Comparison of ENCODE assay signal across 15 cellular contexts in genomic region chr12:30345735-30346445, GRCh38.
A peak's percentile ranks its signal among the peaks of the same experiment; 100 is the strongest.
DNase-seq lines count a peak whose midpoint lies in the region; ATAC-seq, FAIRE-seq and TF ChIP-seq lines count a peak whose summit lies in the region.
"Had no signal": no experiment of that assay in that cellular context is flagged by ENCODE, and none has a peak within 500 bp of the region (broad histone marks: within the 10 kb centered on the region; RNA-seq: fewer than 3 reads in every experiment).

No MANE protein-coding gene starts in this region.

- no peak overlapping the region for H3K4me3 Mint-ChIP-seq in T-cell
- no peak overlapping the region for H3K4me3 Mint-ChIP-seq in activated naive CD8-positive, alpha-beta T cell treated with anti-CD3 and anti-CD28 coated beads for 36 hours
- no peak overlapping the region for H3K4me3 Mint-ChIP-seq in activated T-helper 1 cell treated with anti-CD3 and anti-CD28 coated beads, Interleukin-12 subunit alpha, Interleukin-12 subunit beta, Interleukin-2, Interleukin-4 antibody, amounts not matched to agents 30 ng/mL and 10 ng/mL and 1 ng/mL, durations not matched to agents 14 hours and 24 hours and 36 hours
- H3K4me3 Mint-ChIP-seq: B cell; CD4-positive, alpha-beta T cell had no signal

- FAIRE-seq in pancreas (lab: Jason Lieb, UNC), result no peak
- FAIRE-seq: A204.1 had no signal

- H3K27me3 Mint-ChIP-seq in T-cell, result no peaks in the 10 kb centered on the region
- no peaks in the 10 kb centered on the region for H3K27me3 Mint-ChIP-seq in activated naive CD8-positive, alpha-beta T cell treated with anti-CD3 and anti-CD28 coated beads for 36 hours
- no peaks in the 10 kb centered on the region for H3K27me3 Mint-ChIP-seq in activated T-helper 1 cell treated with anti-CD3 and anti-CD28 coated beads, Interleukin-12 subunit alpha, Interleukin-12 subunit beta, Interleukin-2, Interleukin-4 antibody, amounts not matched to agents 30 ng/mL and 10 ng/mL and 1 ng/mL, durations not matched to agents 14 hours and 24 hours and 36 hours (ENCODE audit: insufficient read depth)
- H3K27me3 Mint-ChIP-seq: B cell; CD4-positive, alpha-beta T cell had no signal

- no peak overlapping the region for H3K27ac Mint-ChIP-seq in T-cell
- H3K27ac Mint-ChIP-seq in activated naive CD8-positive, alpha-beta T cell treated with anti-CD3 and anti-CD28 coated beads for 36 hours, result no peak overlapping the region
- H3K27ac Mint-ChIP-seq in activated T-helper 1 cell treated with anti-CD3 and anti-CD28 coated beads, Interleukin-12 subunit alpha, Interleukin-12 subunit beta, Interleukin-2, Interleukin-4 antibody, amounts not matched to agents 30 ng/mL and 10 ng/mL and 1 ng/mL, durations not matched to agents 14 hours and 24 hours and 36 hours, result no peak overlapping the region
- H3K27ac Mint-ChIP-seq: B cell; CD4-positive, alpha-beta T cell had no signal

- H3K36me3 ChIP-seq in heart left ventricle, result no peaks in the 10 kb centered on the region
- H3K36me3 ChIP-seq in right atrium auricular region, result no peaks in the 10 kb centered on the region
- H3K36me3 ChIP-seq in pancreas, result no peaks in the 10 kb centered on the region

- DNase-seq in A172 (ENCODE audit: low spot score), result peak; percentile 13
- DNase-seq in LHCN-M2 (ENCODE audit: low read depth), result peak; percentile 37
- DNase-seq in heart left ventricle, result no peak
- DNase-seq in right atrium auricular region (ENCODE audit: low spot score), result no peak
- DNase-seq in T-cell, result no peak
- no peak for DNase-seq in activated naive CD8-positive, alpha-beta T cell treated with anti-CD3 and anti-CD28 coated beads for 36 hours
- no peak for DNase-seq in pancreas
- DNase-seq in activated T-helper 1 cell treated with anti-CD3 and anti-CD28 coated beads, Interleukin-12 subunit alpha, Interleukin-12 subunit beta, Interleukin-2, Interleukin-4 antibody, amounts not matched to agents 30 ng/mL and 10 ng/mL and 1 ng/mL, durations not matched to agents 14 hours and 24 hours and 36 hours (ENCODE audit: low spot score), result no peak
- DNase-seq: C1 segment of cervical spinal cord; Calu3; CD4-positive, alpha-beta T cell; DMS 273 treated with DMSO at 0.1 percent for 48 hours; H7 had no signal

- CTCF ChIA-PET in T-cell (lab: Charles Lee), result no interaction called here

- H3K4me1 ChIP-seq in heart left ventricle (peaks cover 0 to 11% (median 0%) of the 10 kb centered on the region in 12 donors), right atrium auricular region (peaks cover 0 to 7% of the 10 kb centered on the region in 2 donors), pancreas (no peaks in the 10 kb centered on the region)

- peak; percentile 96 to 100 (median 96) for ATAC-seq in heart left ventricle
- no peak for ATAC-seq in T-cell (replicated peaks in 1 of 4)
- no peak for ATAC-seq in pancreas

- peaks cover 13 to 34% (median 19%) of the 10 kb centered on the region in 3 donors for H3K9me3 Mint-ChIP-seq in T-cell
- H3K9me3 Mint-ChIP-seq in activated naive CD8-positive, alpha-beta T cell treated with anti-CD3 and anti-CD28 coated beads for 36 hours, result no peaks in the 10 kb centered on the region
- H3K9me3 Mint-ChIP-seq in activated T-helper 1 cell treated with anti-CD3 and anti-CD28 coated beads, Interleukin-12 subunit alpha, Interleukin-12 subunit beta, Interleukin-2, Interleukin-4 antibody, amounts not matched to agents 30 ng/mL and 10 ng/mL and 1 ng/mL, durations not matched to agents 14 hours and 24 hours and 36 hours, result peaks cover 6% of the 10 kb centered on the region

- TF ChIP-seq CTCF in heart left ventricle (IDR thresholded peaks at IDR 0.05) (no peak), right atrium auricular region (IDR thresholded peaks at IDR 0.05) (no peak), pancreas (IDR thresholded peaks at IDR 0.05) (no peak)

- POLR2A ChIA-PET in T-cell (lab: Charles Lee), result no interaction called here

- H3K9me3 ChIP-seq in heart left ventricle (peaks cover 0 to 22% (median 0%) of the 10 kb centered on the region in 12 donors), right atrium auricular region (peaks cover 0 to 17% of the 10 kb centered on the region in 2 donors), pancreas (no peaks in the 10 kb centered on the region)

- H3K4me3 ChIP-seq in heart left ventricle (peak overlapping the region in 1 of 12 donors; percentile 3), right atrium auricular region (no peak overlapping the region), pancreas (no peak overlapping the region)

- no peaks in the 10 kb centered on the region for H3K4me1 Mint-ChIP-seq in T-cell
- no peaks in the 10 kb centered on the region for H3K4me1 Mint-ChIP-seq in activated naive CD8-positive, alpha-beta T cell treated with anti-CD3 and anti-CD28 coated beads for 36 hours
- no peaks in the 10 kb centered on the region for H3K4me1 Mint-ChIP-seq in activated T-helper 1 cell treated with anti-CD3 and anti-CD28 coated beads, Interleukin-12 subunit alpha, Interleukin-12 subunit beta, Interleukin-2, Interleukin-4 antibody, amounts not matched to agents 30 ng/mL and 10 ng/mL and 1 ng/mL, durations not matched to agents 14 hours and 24 hours and 36 hours (ENCODE audit: low read depth)
- H3K4me1 Mint-ChIP-seq: B cell had no signal

- no peaks in the 10 kb centered on the region for H3K36me3 Mint-ChIP-seq in T-cell
- H3K36me3 Mint-ChIP-seq in activated naive CD8-positive, alpha-beta T cell treated with anti-CD3 and anti-CD28 coated beads for 36 hours, result no peaks in the 10 kb centered on the region
- no peaks in the 10 kb centered on the region for H3K36me3 Mint-ChIP-seq in activated T-helper 1 cell treated with anti-CD3 and anti-CD28 coated beads, Interleukin-12 subunit alpha, Interleukin-12 subunit beta, Interleukin-2, Interleukin-4 antibody, amounts not matched to agents 30 ng/mL and 10 ng/mL and 1 ng/mL, durations not matched to agents 14 hours and 24 hours and 36 hours (ENCODE audit: low read depth)

- WGBS in heart left ventricle, 4 donors, result 38 to 49% (median 41%) methylated on average over 4 of the region's 4 CpGs
- 43 to 58% methylated on average over 4 of the region's 4 CpGs for WGBS in pancreas, 2 donors

- H3K27me3 ChIP-seq in heart left ventricle (no peaks in the 10 kb centered on the region), right atrium auricular region (no peaks in the 10 kb centered on the region), pancreas (no peaks in the 10 kb centered on the region)

- intact Hi-C loops in heart left ventricle (cut with DNase I), result no loop called here
- intact Hi-C loops in pancreas (cut with DNase I), result no loop called here
- intact Hi-C loops in activated T-helper 1 cell treated with anti-CD3 and anti-CD28 coated beads, Interleukin-12 subunit alpha, Interleukin-12 subunit beta, Interleukin-2, Interleukin-4 antibody, amounts not matched to agents 30 ng/mL and 10 ng/mL and 1 ng/mL, durations not matched to agents 14 hours and 24 hours and 36 hours (cut with micrococcal nuclease), result no loop called here

- TF ChIP-seq POLR2A in heart left ventricle (IDR thresholded peaks at IDR 0.05), result no peak

- H3K27ac ChIP-seq in heart left ventricle (peak overlapping the region; percentile 16 to 90 (median 74)), right atrium auricular region (peak overlapping the region; percentile 49 to 89), pancreas (no peak overlapping the region)

Comparison
In these comparisons a context has a peak if more than half of its experiments do, and no peak if none do; other contexts are left out.
1. DNase-seq: peak in A172 (single experiment) and LHCN-M2 (single experiment); none in heart left ventricle (0 of 5), right atrium auricular region (single experiment), T-cell (0 of 34), activated naive CD8-positive, alpha-beta T cell treated with anti-CD3 and anti-CD28 coated beads for 36 hours (single experiment), pancreas (0 of 6) and activated T-helper 1 cell treated with anti-CD3 and anti-CD28 coated beads, Interleukin-12 subunit alpha, Interleukin-12 subunit beta, Interleukin-2, Interleukin-4 antibody, amounts not matched to agents 30 ng/mL and 10 ng/mL and 1 ng/mL, durations not matched to agents 14 hours and 24 hours and 36 hours (single experiment).
2. ATAC-seq: peak in heart left ventricle (4 of 4); none in T-cell (0 of 4) and pancreas (0 of 4).
3. H3K27ac ChIP-seq: peak in heart left ventricle (12 of 12) and right atrium auricular region (2 of 2); none in pancreas (0 of 4).